In genomic region chr3:67067251-67067650, GRCh38 we compare ENCODE assay signal across 16 cellular contexts.
DNase-seq lines count a peak whose midpoint lies in the region; ATAC-seq lines count a peak whose summit lies in the region.
"Had no signal": no experiment of that assay in that cellular context is flagged by ENCODE, and none has a peak within 500 bp of the region (broad histone marks: within the 10 kb centered on the region; RNA-seq: fewer than 3 reads in every experiment).

No MANE protein-coding gene starts in this region.

- DNase-seq in SW480 (ENCODE audit: low spot score): no peak
- no peak for DNase-seq in HuH-7 (ENCODE audit: low spot score)
- no peak for DNase-seq in activated CD4-positive, alpha-beta T cell treated with anti-CD3 and anti-CD28 coated beads, Interleukin-2, amount 50 U/mL, for 48 hours
- DNase-seq: activated CD8-positive, alpha-beta memory T cell treated with anti-CD3 and anti-CD28 coated beads, Interleukin-2, amount 10 ng/mL, durations not matched to agents 7 days and 5 days; activated naive CD8-positive, alpha-beta T cell treated with anti-CD3 and anti-CD28 coated beads for 36 hours; cerebellar nuclear complex; H7; mammary epithelial cell; NCI-H1436; NCI-H748 treated with DMSO at 0.1 percent for 48 hours; nucleus accumbens had no signal

- ATAC-seq in GM19397 (IDR thresholded peaks at IDR 0.05; ENCODE audit: unreplicated experiment) (peak; percentile 68), HG02678 (IDR thresholded peaks at IDR 0.05; ENCODE audit: unreplicated experiment) (peak; percentile 62), HG03280 (IDR thresholded peaks at IDR 0.05; ENCODE audit: unreplicated experiment) (peak; percentile 76)
- no peak for ATAC-seq in activated CD4-positive, CD25-positive, alpha-beta regulatory T cell treated with anti-CD3 and anti-CD28 coated beads, Interleukin-2, amount 50 U/mL, for 24 hours
- ATAC-seq: activated CD8-positive, alpha-beta memory T cell treated with anti-CD3 and anti-CD28 coated beads, Interleukin-2, amount 10 ng/mL, durations not matched to agents 7 days and 5 days; Right ventricle myocardium inferior had no signal

Comparison
In these comparisons a context has a peak if more than half of its experiments do, and no peak if none do; other contexts are left out.
1. ATAC-seq: peak in GM19397 (single experiment), HG02678 (single experiment) and HG03280 (single experiment); none in activated CD4-positive, CD25-positive, alpha-beta regulatory T cell treated with anti-CD3 and anti-CD28 coated beads, Interleukin-2, amount 50 U/mL, for 24 hours (0 of 2).